In the genomic region with DNA sequence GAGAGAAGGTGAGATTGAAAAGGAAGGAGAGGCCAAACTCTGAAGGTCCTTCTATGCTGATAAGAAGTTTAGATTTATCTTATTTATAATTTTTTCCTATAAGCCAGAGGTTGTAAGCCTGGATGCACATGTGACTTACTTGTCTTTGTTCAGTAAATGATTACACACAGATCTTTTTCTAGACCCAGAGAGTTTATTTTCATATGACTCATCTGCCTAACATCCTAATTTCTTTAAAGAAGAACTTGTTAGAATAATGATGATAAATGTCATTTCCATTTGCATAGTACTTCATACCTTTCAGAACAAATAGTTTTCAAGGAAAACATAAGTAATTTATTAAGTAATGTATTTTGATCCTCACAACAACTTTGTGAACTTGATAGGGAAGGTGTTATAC, we compare ENCODE assay signal across 19 cellular contexts.
DNase-seq lines count a peak whose midpoint lies in the region; ATAC-seq and TF ChIP-seq lines count a peak whose summit lies in the region.
"Had no signal": no experiment of that assay in that cellular context is flagged by ENCODE, and none has a peak within 500 bp of the region (broad histone marks: within the 10 kb centered on the region; RNA-seq: fewer than 3 reads in every experiment).

No MANE protein-coding gene starts in this region.

- peak; percentile 28 for DNase-seq in AG08396 (ENCODE audit: low spot score)
- DNase-seq in HT1080 (ENCODE audit: low read depth) = peak; percentile 5
- DNase-seq in choroid plexus epithelial cell (ENCODE audit: low read depth) = peak; percentile 58
- DNase-seq in iris pigment epithelial cell (ENCODE audit: low read depth) = peak; percentile 63
- no peak for DNase-seq in NCI-H146 treated with DMSO at 0.1 percent for 48 hours (lab: John Stamatoyannopoulos, UW; ENCODE audit: unreplicated experiment)
- no peak for DNase-seq in ACHN
- DNase-seq: activated CD4-positive, alpha-beta T cell treated with anti-CD3 and anti-CD28 coated beads for 48 hours; activated gamma-delta T cell treated with Interleukin-2 at 50 U/mL for 16 hours; amygdala; CD8-positive, alpha-beta T cell; endodermal cell; H9; Karpas-422; NCI-H1436; ovary; upper lobe of right lung had no signal

- no peak overlapping the region for H3K4me3 ChIP-seq in choroid plexus epithelial cell (ENCODE audit: low read depth, low read length)
- H3K4me3 ChIP-seq: ovary, upper lobe of right lung had no signal

- no peak for ATAC-seq in HG03175 (IDR thresholded peaks at IDR 0.05; ENCODE audit: unreplicated experiment)
- ATAC-seq in HG03097 (IDR thresholded peaks at IDR 0.05; ENCODE audit: low FRiP score, unreplicated experiment) = no peak
- ATAC-seq: CD8-positive, alpha-beta T cell; Panc1; upper lobe of right lung had no signal

- TF ChIP-seq CTCF in choroid plexus epithelial cell (conservative IDR thresholded peaks at IDR 0.05; ENCODE audit: low read depth, low read length) = no peak

- in situ Hi-C loops in ACHN (cut with HindIII; ENCODE audit: low pct_ligation_motif_present, low pct_unique_long_range_greater_than_20kb, low sequenced_read_pairs) = no loop called here

Comparison
In these comparisons a context has a peak if more than half of its experiments do, and no peak if none do; other contexts are left out.
1. DNase-seq: peak in AG08396 (single experiment), HT1080 (single experiment), choroid plexus epithelial cell (single experiment) and iris pigment epithelial cell (single experiment); none in NCI-H146 treated with DMSO at 0.1 percent for 48 hours (single experiment) and ACHN (single experiment).